Comparison of ENCODE assay signal across 37 cellular contexts in the genomic region with DNA sequence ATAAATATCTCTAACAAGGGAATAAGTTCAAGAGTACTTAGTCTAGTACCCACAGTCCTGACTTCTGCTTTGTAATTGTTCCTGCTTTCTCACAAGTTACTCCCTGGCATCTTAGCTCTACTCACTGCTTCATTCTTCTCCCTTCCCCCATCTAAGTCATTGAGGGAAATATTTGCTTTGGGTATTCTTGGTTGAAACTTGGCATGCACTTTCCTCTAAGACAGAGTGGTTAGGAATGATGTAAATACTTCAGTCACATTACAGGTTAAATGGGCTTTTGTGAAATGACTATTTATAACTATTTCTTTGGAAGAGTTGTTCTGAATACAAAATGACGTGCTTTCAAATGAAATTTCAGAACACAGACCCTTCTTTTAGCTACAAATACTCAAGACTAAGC.
"Had no signal": no experiment of that assay in that cellular context is flagged by ENCODE, and none has a peak within 500 bp of the region (broad histone marks: within the 10 kb centered on the region; RNA-seq: fewer than 3 reads in every experiment).

No MANE protein-coding gene starts in this region.

- ATAC-seq: activated CD4-positive, alpha-beta T cell treated with anti-CD3 and anti-CD28 coated beads for 36 hours; activated CD8-positive, alpha-beta memory T cell treated with anti-CD3 and anti-CD28 coated beads, Interleukin-2, amount 10 ng/mL, durations not matched to agents 7 days and 5 days; activated CD8-positive, alpha-beta T cell treated with anti-CD3 and anti-CD28 coated beads, Interleukin-2, amount 10 ng/mL, durations not matched to agents 7 days and 5 days; activated naive CD8-positive, alpha-beta T cell treated with anti-CD3 and anti-CD28 coated beads, Interleukin-2, amount 50 U/mL, for 24 hours; foreskin keratinocyte; gastroesophageal sphincter; heart right ventricle; T-helper 17 cell had no signal

- H3K27ac ChIP-seq: adrenal gland, breast epithelium, cardiac muscle cell, colonic mucosa, esophagus muscularis mucosa, foreskin keratinocyte, gastroesophageal sphincter, heart right ventricle had no signal

- H3K36me3 Mint-ChIP-seq: activated CD4-positive, alpha-beta memory T cell treated with anti-CD3 and anti-CD28 coated beads for 36 hours; activated CD8-positive, alpha-beta memory T cell treated with anti-CD3 and anti-CD28 coated beads, Interleukin-2, amount 10 ng/mL, durations not matched to agents 7 days and 5 days; activated naive CD4-positive, alpha-beta T cell treated with anti-CD3 and anti-CD28 coated beads, Interleukin-2, amount 50 U/mL, for 24 hours; activated naive CD8-positive, alpha-beta T cell treated with anti-CD3 and anti-CD28 coated beads for 36 hours; brain had no signal

- DNase-seq: activated CD4-positive, alpha-beta memory T cell treated with anti-CD3 and anti-CD28 coated beads for 36 hours; activated CD4-positive, alpha-beta T cell treated with anti-CD3 and anti-CD28 coated beads for 36 hours; activated CD4-positive, alpha-beta T cell treated with anti-CD3 and anti-CD28 coated beads, Interleukin-2, amount 10 ng/mL, durations not matched to agents 24 days and 14 days; activated CD4-positive, CD25-positive, alpha-beta regulatory T cell; activated CD4-positive, CD25-positive, alpha-beta regulatory T cell treated with anti-CD3 and anti-CD28 coated beads, Interleukin-2, amount 50 U/mL, for 72 hours; activated CD8-positive, alpha-beta memory T cell treated with anti-CD3 and anti-CD28 coated beads, Interleukin-2, amount 10 ng/mL, durations not matched to agents 7 days and 5 days; activated CD8-positive, alpha-beta memory T cell treated with anti-CD3 and anti-CD28 coated beads, Interleukin-2, amount 50 U/mL, for 4 hours; activated CD8-positive, alpha-beta T cell treated with anti-CD3 and anti-CD28 coated beads, Interleukin-2, amount 10 ng/mL, durations not matched to agents 7 days and 5 days; activated effector memory CD4-positive, alpha-beta T cell treated with anti-CD3 and anti-CD28 coated beads, Interleukin-2, amount 50 U/mL, for 16 hours; activated naive CD4-positive, alpha-beta T cell treated with anti-CD3 and anti-CD28 coated beads for 36 hours; activated naive CD8-positive, alpha-beta T cell treated with anti-CD3 and anti-CD28 coated beads for 36 hours; activated naive CD8-positive, alpha-beta T cell treated with anti-CD3 and anti-CD28 coated beads, Interleukin-2, amount 50 U/mL, for 24 hours; activated T-cell treated with anti-CD3 and anti-CD28 coated beads, Interleukin-2, amount 50 U/mL, for 1 hour; activated T-cell treated with anti-CD3 and anti-CD28 coated beads, Interleukin-2, amount 50 U/mL, for 48 hours; adrenal gland; amygdala; aorta; central memory CD4-positive, alpha-beta T cell; cerebellar nuclear complex; colonic mucosa; effector memory CD4-positive, alpha-beta T cell; endodermal cell; erythroblast; foreskin keratinocyte; heart right ventricle; T-helper 1 cell; T-helper 17 cell; T1000 had no signal

- H3K27ac Mint-ChIP-seq: activated CD4-positive, alpha-beta memory T cell treated with anti-CD3 and anti-CD28 coated beads for 36 hours; activated CD4-positive, alpha-beta T cell treated with anti-CD3 and anti-CD28 coated beads for 36 hours; activated CD4-positive, alpha-beta T cell treated with anti-CD3 and anti-CD28 coated beads, Interleukin-2, amount 10 ng/mL, durations not matched to agents 24 days and 14 days; activated CD8-positive, alpha-beta memory T cell treated with anti-CD3 and anti-CD28 coated beads, Interleukin-2, amount 10 ng/mL, durations not matched to agents 7 days and 5 days; activated CD8-positive, alpha-beta T cell treated with anti-CD3 and anti-CD28 coated beads, Interleukin-2, amount 10 ng/mL, durations not matched to agents 7 days and 5 days; activated naive CD4-positive, alpha-beta T cell treated with anti-CD3 and anti-CD28 coated beads for 36 hours; activated naive CD4-positive, alpha-beta T cell treated with anti-CD3 and anti-CD28 coated beads, Interleukin-2, amount 50 U/mL, for 24 hours; activated naive CD8-positive, alpha-beta T cell treated with anti-CD3 and anti-CD28 coated beads for 36 hours; activated naive CD8-positive, alpha-beta T cell treated with anti-CD3 and anti-CD28 coated beads, Interleukin-2, amount 50 U/mL, for 24 hours; activated T-helper 1 cell treated with anti-CD3 and anti-CD28 coated beads, Interleukin-12 subunit alpha, Interleukin-12 subunit beta, Interleukin-2, Interleukin-4 antibody, amounts not matched to agents 30 ng/mL and 10 ng/mL and 1 ng/mL, durations not matched to agents 14 hours and 24 hours and 36 hours; activated T-helper 2 cell treated with anti-CD3 and anti-CD28 coated beads, Interferon-gamma antibody, Interleukin-2, Interleukin-4, amounts not matched to agents 10 μg/mL and 5 μg/mL and 100 μg/mL, durations not matched to agents 14 hours and 24 hours and 36 hours; brain; endodermal cell; T-helper 17 cell; T-helper 2 cell treated with Interferon-gamma antibody and Interleukin-4, amounts not matched to agents 5 μg/mL and 100 μg/mL, for 36 hours had no signal

- H3K4me3 ChIP-seq: adrenal gland, breast epithelium, cardiac muscle cell, colonic mucosa, esophagus muscularis mucosa, gastroesophageal sphincter, heart right ventricle had no signal

- H3K4me1 ChIP-seq: adrenal gland, breast epithelium, colonic mucosa, foreskin keratinocyte had no signal

- H3K4me1 Mint-ChIP-seq: activated CD4-positive, alpha-beta T cell treated with anti-CD3 and anti-CD28 coated beads, Interleukin-2, amount 10 ng/mL, durations not matched to agents 24 days and 14 days; activated CD8-positive, alpha-beta memory T cell treated with anti-CD3 and anti-CD28 coated beads, Interleukin-2, amount 10 ng/mL, durations not matched to agents 7 days and 5 days; activated naive CD4-positive, alpha-beta T cell treated with anti-CD3 and anti-CD28 coated beads, Interleukin-2, amount 50 U/mL, for 24 hours had no signal

- H3K27me3 Mint-ChIP-seq: activated CD4-positive, alpha-beta T cell treated with anti-CD3 and anti-CD28 coated beads, Interleukin-2, amount 10 ng/mL, durations not matched to agents 24 days and 14 days; brain had no signal

- H3K4me3 Mint-ChIP-seq: activated CD4-positive, alpha-beta memory T cell treated with anti-CD3 and anti-CD28 coated beads for 36 hours; activated CD4-positive, alpha-beta T cell treated with anti-CD3 and anti-CD28 coated beads for 36 hours; activated CD4-positive, alpha-beta T cell treated with anti-CD3 and anti-CD28 coated beads, Interleukin-2, amount 10 ng/mL, durations not matched to agents 24 days and 14 days; activated CD8-positive, alpha-beta memory T cell treated with anti-CD3 and anti-CD28 coated beads, Interleukin-2, amount 10 ng/mL, durations not matched to agents 7 days and 5 days; activated CD8-positive, alpha-beta T cell treated with anti-CD3 and anti-CD28 coated beads, Interleukin-2, amount 10 ng/mL, durations not matched to agents 7 days and 5 days; activated naive CD4-positive, alpha-beta T cell treated with anti-CD3 and anti-CD28 coated beads for 36 hours; activated naive CD4-positive, alpha-beta T cell treated with anti-CD3 and anti-CD28 coated beads, Interleukin-2, amount 50 U/mL, for 24 hours; activated naive CD8-positive, alpha-beta T cell treated with anti-CD3 and anti-CD28 coated beads for 36 hours; activated naive CD8-positive, alpha-beta T cell treated with anti-CD3 and anti-CD28 coated beads, Interleukin-2, amount 50 U/mL, for 24 hours; activated T-helper 1 cell treated with anti-CD3 and anti-CD28 coated beads, Interleukin-12 subunit alpha, Interleukin-12 subunit beta, Interleukin-2, Interleukin-4 antibody, amounts not matched to agents 30 ng/mL and 10 ng/mL and 1 ng/mL, durations not matched to agents 14 hours and 24 hours and 36 hours; brain; endodermal cell; T-helper 17 cell; T-helper 2 cell treated with Interferon-gamma antibody and Interleukin-4, amounts not matched to agents 5 μg/mL and 100 μg/mL, for 36 hours had no signal

- H3K27me3 ChIP-seq: adrenal gland, breast epithelium, cardiac muscle cell, colonic mucosa, esophagus muscularis mucosa, gastroesophageal sphincter, heart right ventricle had no signal

- H3K9me3 Mint-ChIP-seq: activated CD4-positive, alpha-beta memory T cell treated with anti-CD3 and anti-CD28 coated beads for 36 hours; activated CD4-positive, alpha-beta T cell treated with anti-CD3 and anti-CD28 coated beads, Interleukin-2, amount 10 ng/mL, durations not matched to agents 24 days and 14 days; activated naive CD4-positive, alpha-beta T cell treated with anti-CD3 and anti-CD28 coated beads for 36 hours; activated naive CD4-positive, alpha-beta T cell treated with anti-CD3 and anti-CD28 coated beads, Interleukin-2, amount 50 U/mL, for 24 hours; activated naive CD8-positive, alpha-beta T cell treated with anti-CD3 and anti-CD28 coated beads for 36 hours; activated naive CD8-positive, alpha-beta T cell treated with anti-CD3 and anti-CD28 coated beads, Interleukin-2, amount 50 U/mL, for 24 hours; activated T-helper 1 cell treated with anti-CD3 and anti-CD28 coated beads, Interleukin-12 subunit alpha, Interleukin-12 subunit beta, Interleukin-2, Interleukin-4 antibody, amounts not matched to agents 30 ng/mL and 10 ng/mL and 1 ng/mL, durations not matched to agents 14 hours and 24 hours and 36 hours; activated T-helper 2 cell treated with anti-CD3 and anti-CD28 coated beads, Interferon-gamma antibody, Interleukin-2, Interleukin-4, amounts not matched to agents 10 μg/mL and 5 μg/mL and 100 μg/mL, durations not matched to agents 14 hours and 24 hours and 36 hours; brain; endodermal cell; T-helper 2 cell treated with Interferon-gamma antibody and Interleukin-4, amounts not matched to agents 5 μg/mL and 100 μg/mL, for 36 hours had no signal

- H3K36me3 ChIP-seq: adrenal gland, breast epithelium, cardiac muscle cell, colonic mucosa, esophagus muscularis mucosa, gastroesophageal sphincter, heart right ventricle had no signal

- H3K9me3 ChIP-seq: adrenal gland, breast epithelium, colonic mucosa, esophagus muscularis mucosa, gastroesophageal sphincter, heart right ventricle had no signal
